Comparison of ENCODE assay signal across 20 cellular contexts in the genomic region with DNA sequence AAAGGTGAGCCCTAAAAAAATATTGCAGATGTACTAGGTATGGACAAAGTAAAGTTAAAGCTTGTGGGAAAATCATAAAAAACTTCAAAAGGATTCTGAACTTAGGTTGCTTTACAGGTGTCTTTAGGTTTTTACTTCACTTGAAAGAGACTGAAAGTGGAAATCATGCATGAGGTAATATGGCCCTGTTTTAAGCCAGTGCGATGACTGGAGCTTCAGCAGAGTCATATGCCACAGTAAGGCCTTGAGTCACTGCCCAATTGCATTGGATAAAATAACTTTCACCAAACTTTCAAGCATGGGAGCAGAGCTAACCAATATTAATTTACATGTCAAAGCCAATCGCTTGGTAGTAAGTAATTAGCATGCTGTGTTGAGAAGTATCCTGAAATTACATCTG.
"Had no signal": no experiment of that assay in that cellular context is flagged by ENCODE, and none has a peak within 500 bp of the region (broad histone marks: within the 10 kb centered on the region; RNA-seq: fewer than 3 reads in every experiment).

No MANE protein-coding gene starts in this region.

- H3K9me3 Mint-ChIP-seq: naive thymus-derived CD8-positive, alpha-beta T cell had no signal

- DNase-seq: effector memory CD4-positive, alpha-beta T cell; gastrocnemius medialis; heart right ventricle; hypothalamus; mammary epithelial cell; mucosa of descending colon; naive thymus-derived CD8-positive, alpha-beta T cell; psoas muscle; retina; right lobe of liver; stimulated activated CD4-positive, alpha-beta T cell treated with anti-CD3 and anti-CD28 coated beads, Interleukin-4, amount 100 ng/mL, for 1 hour; stimulated activated naive B cell treated with anti-CD40 and anti-IgM and Interleukin-4, amounts not matched to agents 10 μg/mL and 1 μg/mL and 100 μg/mL, for 72 hours; stimulated activated naive CD8-positive, alpha-beta T cell treated with anti-CD3 and anti-CD28 coated beads, Interleukin-15, amount 100 ng/mL, for 72 hours; testis; upper lobe of right lung had no signal

- H3K27ac ChIP-seq: gastrocnemius medialis, heart right ventricle, neutrophil, psoas muscle, right lobe of liver, testis, tibial nerve, upper lobe of right lung, vagina had no signal

- H3K36me3 ChIP-seq: gastrocnemius medialis, heart right ventricle, neutrophil, right lobe of liver, tibial nerve, upper lobe of right lung, vagina had no signal

- H3K36me3 Mint-ChIP-seq: naive thymus-derived CD8-positive, alpha-beta T cell; stimulated activated naive B cell treated with anti-CD40 and anti-IgM and Interleukin-4, amounts not matched to agents 10 μg/mL and 1 μg/mL and 100 μg/mL, for 72 hours had no signal

- H3K9me3 ChIP-seq: gastrocnemius medialis, heart right ventricle, mucosa of descending colon, neutrophil, psoas muscle, right lobe of liver, testis, tibial nerve, upper lobe of right lung, vagina had no signal

- H3K27ac Mint-ChIP-seq: naive thymus-derived CD8-positive, alpha-beta T cell; stimulated activated naive B cell treated with anti-CD40 and anti-IgM and Interleukin-4, amounts not matched to agents 10 μg/mL and 1 μg/mL and 100 μg/mL, for 72 hours had no signal

- H3K4me1 ChIP-seq: gastrocnemius medialis, heart right ventricle, psoas muscle, right lobe of liver, testis, tibial nerve, upper lobe of right lung, vagina had no signal

- ATAC-seq: esophagus mucosa; gastrocnemius medialis; heart right ventricle; left lobe of liver; mucosa of descending colon; naive thymus-derived CD8-positive, alpha-beta T cell; psoas muscle; right lobe of liver; stimulated activated naive B cell treated with anti-CD40 and anti-IgM and Interleukin-4, amounts not matched to agents 10 μg/mL and 1 μg/mL and 100 μg/mL, for 72 hours; stimulated activated naive CD8-positive, alpha-beta T cell treated with anti-CD3 and anti-CD28 coated beads, Interleukin-15, amount 100 ng/mL, for 72 hours; upper lobe of right lung had no signal

- H3K4me3 ChIP-seq: gastrocnemius medialis, heart right ventricle, mucosa of descending colon, psoas muscle, right lobe of liver, testis, tibial nerve, upper lobe of right lung, vagina had no signal

- H3K4me3 Mint-ChIP-seq: naive thymus-derived CD8-positive, alpha-beta T cell; stimulated activated naive B cell treated with anti-CD40 and anti-IgM and Interleukin-4, amounts not matched to agents 10 μg/mL and 1 μg/mL and 100 μg/mL, for 72 hours; stimulated activated naive CD8-positive, alpha-beta T cell treated with anti-CD3 and anti-CD28 coated beads, Interleukin-15, amount 100 ng/mL, for 72 hours had no signal

- H3K27me3 ChIP-seq: gastrocnemius medialis, right lobe of liver, testis, upper lobe of right lung, vagina had no signal

- H3K4me1 Mint-ChIP-seq: naive thymus-derived CD8-positive, alpha-beta T cell; stimulated activated naive B cell treated with anti-CD40 and anti-IgM and Interleukin-4, amounts not matched to agents 10 μg/mL and 1 μg/mL and 100 μg/mL, for 72 hours had no signal
